Comparison of ENCODE assay signal across 3 cellular contexts in the genomic region with DNA sequence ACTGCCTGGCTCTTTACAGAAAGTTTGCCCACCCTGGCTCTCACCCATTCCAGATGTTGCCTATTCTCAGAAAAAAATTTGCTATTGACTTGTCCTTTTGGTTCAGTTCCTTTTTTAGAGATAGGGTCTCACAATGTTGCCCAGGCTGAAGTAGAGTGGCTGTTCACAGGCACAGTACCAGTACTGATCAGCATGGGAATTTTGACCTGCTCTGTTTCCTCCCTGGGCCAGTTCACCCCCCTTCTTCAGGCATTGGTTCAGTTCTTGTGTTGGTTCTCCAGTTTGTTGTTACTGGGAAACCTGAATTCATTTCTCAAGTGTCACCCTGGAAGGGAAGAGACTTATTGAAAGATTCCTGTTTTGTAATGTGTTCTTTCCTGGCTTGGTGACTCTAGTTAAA.
A peak's percentile ranks its signal among the peaks of the same experiment; 100 is the strongest.
TF ChIP-seq lines count a peak whose summit lies in the region.

No MANE protein-coding gene starts in this region.

TF ChIP-seq in HepG2, 621 proteins besides CTCF, POLR2A, EP300 and RAD21:
- TF ChIP-seq ZNF251 (CRISPR knock-in tag; IDR thresholded peaks at IDR 0.05) (no peak), ZNF3 (CRISPR knock-in tag; IDR thresholded peaks at IDR 0.05) (peak; percentile 69; the same call in 1 of the 2 replicates), ZNF121 (CRISPR knock-in tag; IDR thresholded peaks at IDR 0.05) (peak; percentile 98), HDAC1 (CRISPR knock-in tag; IDR thresholded peaks at IDR 0.05) (peak; percentile 8; the same call in 1 of the 2 replicates), ZNF768 (CRISPR knock-in tag; IDR thresholded peaks at IDR 0.05) (peak; percentile 16; the same call in 1 of the 2 replicates), ZMYM3 (CRISPR knock-in tag; IDR thresholded peaks at IDR 0.05) (peak; percentile 86)

TF ChIP-seq in GM12878, 131 proteins besides CTCF, POLR2A, EP300 and RAD21:
- TF ChIP-seq BRCA1 (IDR thresholded peaks at IDR 0.05; ENCODE audit: low read depth, low read length) (no peak), PML (IDR thresholded peaks at IDR 0.05; ENCODE audit: low read length) (no peak), ATF7 (IDR thresholded peaks at IDR 0.05; ENCODE audit: low read depth) (no peak), MYB (IDR thresholded peaks at IDR 0.05; ENCODE audit: borderline replicate concordance, low read depth, low read length) (no peak), HCFC1 (IDR thresholded peaks at IDR 0.05; ENCODE audit: low read length) (no peak), CBX3 (IDR thresholded peaks at IDR 0.05; ENCODE audit: borderline replicate concordance, low read depth) (no peak), CUX1 (IDR thresholded peaks at IDR 0.05; ENCODE audit: insufficient replicate concordance, low read depth, low read length) (no peak), NFIC (IDR thresholded peaks at IDR 0.05; ENCODE audit: low read depth, low read length) (no peak), ZBED1 (IDR thresholded peaks at IDR 0.05; ENCODE audit: borderline replicate concordance) (no peak), RUNX3 (IDR thresholded peaks at IDR 0.05; ENCODE audit: low read length) (no peak)
- TF ChIP-seq, protein P1, sequence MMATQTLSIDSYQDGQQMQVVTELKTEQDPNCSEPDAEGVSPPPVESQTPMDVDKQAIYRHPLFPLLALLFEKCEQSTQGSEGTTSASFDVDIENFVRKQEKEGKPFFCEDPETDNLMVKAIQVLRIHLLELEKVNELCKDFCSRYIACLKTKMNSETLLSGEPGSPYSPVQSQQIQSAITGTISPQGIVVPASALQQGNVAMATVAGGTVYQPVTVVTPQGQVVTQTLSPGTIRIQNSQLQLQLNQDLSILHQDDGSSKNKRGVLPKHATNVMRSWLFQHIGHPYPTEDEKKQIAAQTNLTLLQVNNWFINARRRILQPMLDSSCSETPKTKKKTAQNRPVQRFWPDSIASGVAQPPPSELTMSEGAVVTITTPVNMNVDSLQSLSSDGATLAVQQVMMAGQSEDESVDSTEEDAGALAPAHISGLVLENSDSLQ (IDR thresholded peaks at IDR 0.05) = no peak

TF ChIP-seq in HEK293T, 16 proteins besides CTCF, POLR2A, EP300 and RAD21:
- TF ChIP-seq FOXK2 (IDR thresholded peaks at IDR 0.05) (no peak), FOXM1 (IDR thresholded peaks at IDR 0.05; ENCODE audit: borderline replicate concordance) (no peak), TARDBP (IDR thresholded peaks at IDR 0.05) (no peak), L3MBTL2 (conservative IDR thresholded peaks at IDR 0.05) (no peak), HDGF (IDR thresholded peaks at IDR 0.05; ENCODE audit: borderline replicate concordance) (no peak), NFRKB (IDR thresholded peaks at IDR 0.05) (no peak), LEF1 (IDR thresholded peaks at IDR 0.05; ENCODE audit: borderline replicate concordance) (no peak), SP1 (IDR thresholded peaks at IDR 0.05) (no peak), ARNT (IDR thresholded peaks at IDR 0.05) (no peak), FOXA1 (IDR thresholded peaks at IDR 0.05) (no peak), ELF4 (IDR thresholded peaks at IDR 0.05) (no peak), SUZ12 (IDR thresholded peaks at IDR 0.05) (no peak), ZNF384 (IDR thresholded peaks at IDR 0.05) (no peak), BHLHE40 (IDR thresholded peaks at IDR 0.05; ENCODE audit: borderline replicate concordance) (no peak), CTBP1 (IDR thresholded peaks at IDR 0.05; ENCODE audit: borderline replicate concordance) (no peak)
- TF ChIP-seq, protein P1 (IDR thresholded peaks at IDR 0.05) = no peak
